ENCODE assay signal across 17 cellular contexts in genomic region chr4:74105656-74106275, GRCh38. TPM values are rescaled to one million over a fixed set of nuclear protein-coding genes. Genes with fewer than 3 reads are reported as not detected.
DNase-seq lines count a peak whose midpoint lies in the region; ATAC-seq and TF ChIP-seq lines count a peak whose summit lies in the region.
"Had no signal": no experiment of that assay in that cellular context is flagged by ENCODE, and none has a peak within 500 bp of the region (broad histone marks: within the 10 kb centered on the region; RNA-seq: fewer than 3 reads in every experiment).

No MANE protein-coding gene starts in this region.

- TF ChIP-seq CTCF in HCT116 (IDR thresholded peaks at IDR 0.05 in 2 of 3, conservative IDR thresholded peaks at IDR 0.05 in 1 of 3; ENCODE audit: borderline replicate concordance in 1 of 3, insufficient read depth in 1 of 3, low read depth in 2 of 3, low read length in 2 of 3): no peak
- TF ChIP-seq CTCF in chondrocyte (IDR thresholded peaks at IDR 0.05): no peak

- no peak for ATAC-seq in HCT116
- peak; percentile 78 for ATAC-seq in left colon
- ATAC-seq in sciatic nerve: peak; percentile 35
- no peak for ATAC-seq in GM18519 (IDR thresholded peaks at IDR 0.05; ENCODE audit: low FRiP score, unreplicated experiment)
- no peak for ATAC-seq in GM21423 (IDR thresholded peaks at IDR 0.05; ENCODE audit: unreplicated experiment)
- ATAC-seq: GM12878 had no signal

- RAD21 ChIA-PET in HCT116 (lab: Charles Lee; ENCODE audit: low non-redundant PET in 1 of 2, low total read pairs in 2 of 2, uncharacterized antibody in 2 of 2, unreplicated experiment in 2 of 2): no interaction called here

- no peak overlapping the region for H3K9ac ChIP-seq in HCT116 (ENCODE audit: low read length)

- no peak for TF ChIP-seq RAD21 in HCT116 (IDR thresholded peaks at IDR 0.05; ENCODE audit: low read depth)

- H3K27me3 ChIP-seq in HCT116 (ENCODE audit: insufficient read depth, low read length): no peaks in the 10 kb centered on the region

- BruUV-seq in HCT116 (replicated peaks; lab: Mats Ljungman, UMichigan): no TSS peak

- DNase-seq in HCT116 (ENCODE audit: low read depth, low spot score): no peak
- DNase-seq in chondrocyte (ENCODE audit: low spot score): no peak
- no peak for DNase-seq in left colon
- DNase-seq in sciatic nerve (ENCODE audit: low spot score): peak; percentile 70
- no peak for DNase-seq in NCI-H345 treated with DMSO at 0.1 percent for 48 hours (lab: John Stamatoyannopoulos, UW; ENCODE audit: unreplicated experiment)
- no peak for DNase-seq in NOMO-1 (lab: John Stamatoyannopoulos, UW; ENCODE audit: unreplicated experiment in 2 of 2)
- DNase-seq: activated B cell treated with CpG ODN at 0.5 μM for 24 hours, erythroblast, GOT3, NCI-H1417, posterior cingulate gyrus, SHP77 had no signal

- H3K79me2 ChIP-seq in HCT116 (ENCODE audit: insufficient read depth, low read length): no peaks in the 10 kb centered on the region

- no peaks in the 10 kb centered on the region for H3K36me3 ChIP-seq in HCT116 (ENCODE audit: control insufficient read depth in 1 of 2, insufficient read depth in 2 of 2, low read length in 2 of 2)

- H3K9me3 ChIP-seq in HCT116 (ENCODE audit: control insufficient read depth in 1 of 2, insufficient read depth in 1 of 2, low read depth in 1 of 2, low read length in 2 of 2): no peaks in the 10 kb centered on the region

- no peak for TF ChIP-seq POLR2A in HCT116 (IDR thresholded peaks at IDR 0.05; ENCODE audit: borderline replicate concordance, extremely low read depth, insufficient read depth, insufficient read length)

- H3K4me2 ChIP-seq in HCT116 (ENCODE audit: low read length): no peak overlapping the region

- H2AFZ ChIP-seq in HCT116 (ENCODE audit: low read depth, low read length, poor library complexity, severe bottlenecking): peak overlapping the region; percentile 6

- H3K27ac ChIP-seq in HCT116 (ENCODE audit: low read depth, low read length): no peak overlapping the region

- H3K9me2 ChIP-seq in HCT116 (ENCODE audit: insufficient read depth): no peaks in the 10 kb centered on the region

- H3K36me3 Mint-ChIP-seq in chondrocyte (ENCODE audit: low read depth): no peaks in the 10 kb centered on the region

- H3K27ac Mint-ChIP-seq in chondrocyte (ENCODE audit: unreplicated experiment): peak overlapping the region; percentile 95
- H3K27ac Mint-ChIP-seq: activated B cell treated with CpG ODN at 0.5 μM for 24 hours; dendritic cell treated with granulocyte-macrophage colony-stimulating factor and Interleukin-4, amounts not matched to agents 40 ng/mL and 50 ng/mL, for 4 days; T-helper 1 cell treated with Interleukin-12 subunit alpha and Interleukin-12 subunit beta and Interleukin-4 antibody, amounts not matched to agents 30 μg/mL and 1 μg/mL, for 36 hours had no signal

- H3K4me3 ChIP-seq in HCT116 (replicated peaks in 1 of 2; ENCODE audit: low read depth in 1 of 2, low read length in 2 of 2): no peak overlapping the region
- H3K4me3 ChIP-seq: GM12878 had no signal

- intact Hi-C loops in HCT116 (cut with micrococcal nuclease) (no loop called here), left colon (cut with DNase I, micrococcal nuclease) (no loop called here), sciatic nerve (cut with DNase I) (no loop called here)

- no peaks in the 10 kb centered on the region for H4K20me1 ChIP-seq in HCT116 (ENCODE audit: insufficient read depth)

- H3K4me1 Mint-ChIP-seq in chondrocyte (ENCODE audit: low read depth): peaks cover 56% of the 10 kb centered on the region
- H3K4me1 Mint-ChIP-seq: activated B cell treated with CpG ODN at 0.5 μM for 24 hours had no signal

- CTCF ChIA-PET in HCT116 (lab: Charles Lee): no interaction called here

- POLR2A ChIA-PET in HCT116 (lab: Charles Lee): no interaction called here

- H3K4me1 ChIP-seq in HCT116 (ENCODE audit: control insufficient read depth in 1 of 2, insufficient read depth in 2 of 2, low read length in 2 of 2): peaks cover 18 to 29% of the 10 kb centered on the region in 2 experiments

- no peaks in the 10 kb centered on the region for H3K9me3 Mint-ChIP-seq in chondrocyte (ENCODE audit: low read depth)
- H3K9me3 Mint-ChIP-seq: activated B cell treated with CpG ODN at 0.5 μM for 24 hours; dendritic cell treated with granulocyte-macrophage colony-stimulating factor and Interleukin-4, amounts not matched to agents 40 ng/mL and 50 ng/mL, for 4 days; T-helper 1 cell treated with Interleukin-12 subunit alpha and Interleukin-12 subunit beta and Interleukin-4 antibody, amounts not matched to agents 30 μg/mL and 1 μg/mL, for 36 hours had no signal

- H3K4me3 Mint-ChIP-seq in chondrocyte (ENCODE audit: unreplicated experiment): peak overlapping the region; percentile 17
- H3K4me3 Mint-ChIP-seq: activated B cell treated with CpG ODN at 0.5 μM for 24 hours; dendritic cell treated with granulocyte-macrophage colony-stimulating factor and Interleukin-4, amounts not matched to agents 40 ng/mL and 50 ng/mL, for 4 days; T-helper 1 cell treated with Interleukin-12 subunit alpha and Interleukin-12 subunit beta and Interleukin-4 antibody, amounts not matched to agents 30 μg/mL and 1 μg/mL, for 36 hours had no signal

- no peaks in the 10 kb centered on the region for H3K27me3 Mint-ChIP-seq in chondrocyte (ENCODE audit: low read depth)

TF ChIP-seq in HCT116, 20 proteins besides CTCF, POLR2A, EP300 and RAD21:
- TF ChIP-seq TCF7L2 (IDR thresholded peaks at IDR 0.05; ENCODE audit: borderline replicate concordance, extremely low read depth, insufficient read depth, insufficient read length) (no peak), FOSL1 (IDR thresholded peaks at IDR 0.05; ENCODE audit: low read depth) (no peak), CBX3 (IDR thresholded peaks at IDR 0.05; ENCODE audit: low read depth) (no peak), SP1 (IDR thresholded peaks at IDR 0.05; ENCODE audit: low read depth) (no peak), ELF1 (IDR thresholded peaks at IDR 0.05; ENCODE audit: borderline replicate concordance, low read depth) (no peak), JUND (IDR thresholded peaks at IDR 0.05) (no peak)
- TF ChIP-seq, protein P1, sequence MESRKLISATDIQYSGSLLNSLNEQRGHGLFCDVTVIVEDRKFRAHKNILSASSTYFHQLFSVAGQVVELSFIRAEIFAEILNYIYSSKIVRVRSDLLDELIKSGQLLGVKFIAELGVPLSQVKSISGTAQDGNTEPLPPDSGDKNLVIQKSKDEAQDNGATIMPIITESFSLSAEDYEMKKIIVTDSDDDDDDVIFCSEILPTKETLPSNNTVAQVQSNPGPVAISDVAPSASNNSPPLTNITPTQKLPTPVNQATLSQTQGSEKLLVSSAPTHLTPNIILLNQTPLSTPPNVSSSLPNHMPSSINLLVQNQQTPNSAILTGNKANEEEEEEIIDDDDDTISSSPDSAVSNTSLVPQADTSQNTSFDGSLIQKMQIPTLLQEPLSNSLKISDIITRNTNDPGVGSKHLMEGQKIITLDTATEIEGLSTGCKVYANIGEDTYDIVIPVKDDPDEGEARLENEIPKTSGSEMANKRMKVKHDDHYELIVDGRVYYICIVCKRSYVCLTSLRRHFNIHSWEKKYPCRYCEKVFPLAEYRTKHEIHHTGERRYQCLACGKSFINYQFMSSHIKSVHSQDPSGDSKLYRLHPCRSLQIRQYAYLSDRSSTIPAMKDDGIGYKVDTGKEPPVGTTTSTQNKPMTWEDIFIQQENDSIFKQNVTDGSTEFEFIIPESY (IDR thresholded peaks at IDR 0.05; ENCODE audit: extremely low read depth, insufficient replicate concordance, low read length): no peak
TF ChIP-seq in HCT116: peak in this region for 0.

RNA-seq across cellular contexts. Expression of gene CXCL2, which starts 6.8 kb away (rescaled TPM):
- total RNA-seq in HCT116 (2021; ENCODE audit: unreplicated experiment): 1.8 TPM
- 3.1 and 5.9 TPM in 2 replicates for polyA plus RNA-seq in HCT116 (2012)
- 0.89 to 8.7 TPM (median 7.9 TPM) in 3 replicates for total RNA-seq in chondrocyte
- 10 to 100 TPM in 1 of 2 donors, 1 to 10 TPM in 1; 5.1 to 32.8 TPM for total RNA-seq in left colon
- 26.4 TPM for total RNA-seq in sciatic nerve
- total RNA-seq: GM12878 had no signal
- polyA plus RNA-seq: GM12878 had no signal

RNA-seq across cellular contexts. Expression of gene MTHFD2L, which starts 52.2 kb away (rescaled TPM):
- total RNA-seq in HCT116 (2021; ENCODE audit: unreplicated experiment): 15.0 TPM
- polyA plus RNA-seq in HCT116 (2012): 2.8 and 4.4 TPM in 2 replicates
- 6.6 to 10.6 TPM (median 7.4 TPM) in 3 replicates for total RNA-seq in chondrocyte
- 1 to 10 TPM; 8.2 to 8.7 TPM for total RNA-seq in left colon
- 18.4 TPM for total RNA-seq in sciatic nerve

Comparison
In these comparisons a context has a peak if more than half of its experiments do, and no peak if none do; other contexts are left out.
1. ATAC-seq: peak in left colon (single experiment) and sciatic nerve (single experiment); none in HCT116 (single experiment), GM18519 (single experiment) and GM21423 (single experiment).